Comparison of ENCODE assay signal across 29 cellular contexts in genomic region chr5:89498699-89499098, GRCh38.
"Had no signal": no experiment of that assay in that cellular context is flagged by ENCODE, and none has a peak within 500 bp of the region (broad histone marks: within the 10 kb centered on the region; RNA-seq: fewer than 3 reads in every experiment).

No MANE protein-coding gene starts in this region.

- H3K9me3 Mint-ChIP-seq: activated CD4-positive, alpha-beta memory T cell treated with anti-CD3 and anti-CD28 coated beads, Interleukin-2, amount 10 ng/mL, durations not matched to agents 7 days and 5 days; activated naive CD8-positive, alpha-beta T cell treated with anti-CD3 and anti-CD28 coated beads, Interleukin-2, amount 10 ng/mL, durations not matched to agents 7 days and 5 days had no signal

- DNase-seq: activated CD4-positive, alpha-beta memory T cell treated with anti-CD3 and anti-CD28 coated beads, Interleukin-2, amount 10 ng/mL, durations not matched to agents 7 days and 5 days; activated CD4-positive, alpha-beta T cell treated with anti-CD3 and anti-CD28 coated beads for 36 hours; activated CD4-positive, alpha-beta T cell treated with anti-CD3 and anti-CD28 coated beads, Interleukin-2, amount 50 U/mL, for 1 hour; activated gamma-delta T cell; activated naive CD4-positive, alpha-beta T cell treated with anti-CD3 and anti-CD28 coated beads, Interleukin-2, amount 50 U/mL, for 16 hours; activated naive CD8-positive, alpha-beta T cell treated with anti-CD3 and anti-CD28 coated beads, Interleukin-2, amount 10 ng/mL, durations not matched to agents 7 days and 5 days; activated T-cell treated with anti-CD3 and anti-CD28 coated beads for 4 hours; activated T-cell treated with anti-CD3 and anti-CD28 coated beads, Interleukin-2, amount 50 U/mL, for 48 hours; adrenal gland; brain microvascular endothelial cell; MV-4-11; NCI-H1092 treated with DMSO at 0.1 percent for 48 hours; NCI-H1417 treated with DMSO at 0.1 percent for 48 hours; NCI-H1694; NCI-H2029; NCI-H2107; NCI-H2171 treated with DMSO at 0.1 percent for 48 hours; NCI-H226; NCI-H526; Peyer's patch; SHP77; T-cell; T-helper 2 cell; T1000; WERI-Rb-1 had no signal

- H3K4me3 Mint-ChIP-seq: activated CD4-positive, alpha-beta memory T cell treated with anti-CD3 and anti-CD28 coated beads, Interleukin-2, amount 10 ng/mL, durations not matched to agents 7 days and 5 days; activated CD4-positive, alpha-beta T cell treated with anti-CD3 and anti-CD28 coated beads for 36 hours; activated naive CD8-positive, alpha-beta T cell treated with anti-CD3 and anti-CD28 coated beads, Interleukin-2, amount 10 ng/mL, durations not matched to agents 7 days and 5 days; activated T-helper 17 cell treated with anti-CD3 and anti-CD28 coated beads, Interleukin-2, amount 50 U/mL, for 72 hours; T-cell had no signal

- H3K27ac Mint-ChIP-seq: activated CD4-positive, alpha-beta memory T cell treated with anti-CD3 and anti-CD28 coated beads, Interleukin-2, amount 10 ng/mL, durations not matched to agents 7 days and 5 days; activated CD4-positive, alpha-beta T cell treated with anti-CD3 and anti-CD28 coated beads for 36 hours; activated naive CD8-positive, alpha-beta T cell treated with anti-CD3 and anti-CD28 coated beads, Interleukin-2, amount 10 ng/mL, durations not matched to agents 7 days and 5 days; activated T-helper 17 cell treated with anti-CD3 and anti-CD28 coated beads, Interleukin-2, amount 50 U/mL, for 72 hours; T-cell had no signal

- H3K27ac ChIP-seq: adrenal gland, brain microvascular endothelial cell, cardiac muscle cell, KMS-11, Peyer's patch, SK-N-MC, WERI-Rb-1 had no signal

- H3K9ac ChIP-seq: KMS-11 had no signal

- H3K27me3 ChIP-seq: adrenal gland, brain microvascular endothelial cell, cardiac muscle cell, Peyer's patch had no signal

- H3K36me3 Mint-ChIP-seq: activated naive CD8-positive, alpha-beta T cell treated with anti-CD3 and anti-CD28 coated beads, Interleukin-2, amount 10 ng/mL, durations not matched to agents 7 days and 5 days; T-cell had no signal

- H3K9me3 ChIP-seq: adrenal gland, Peyer's patch had no signal

- H3K4me2 ChIP-seq: KMS-11 had no signal

- ATAC-seq: activated CD4-positive, alpha-beta T cell treated with anti-CD3 and anti-CD28 coated beads for 36 hours; activated T-helper 17 cell treated with anti-CD3 and anti-CD28 coated beads, Interleukin-2, amount 50 U/mL, for 72 hours; T-cell had no signal

- H3K4me1 ChIP-seq: adrenal gland, Peyer's patch had no signal

- H3K27me3 Mint-ChIP-seq: activated CD4-positive, alpha-beta memory T cell treated with anti-CD3 and anti-CD28 coated beads, Interleukin-2, amount 10 ng/mL, durations not matched to agents 7 days and 5 days; activated CD4-positive, alpha-beta T cell treated with anti-CD3 and anti-CD28 coated beads for 36 hours; activated naive CD8-positive, alpha-beta T cell treated with anti-CD3 and anti-CD28 coated beads, Interleukin-2, amount 10 ng/mL, durations not matched to agents 7 days and 5 days; activated T-helper 17 cell treated with anti-CD3 and anti-CD28 coated beads, Interleukin-2, amount 50 U/mL, for 72 hours; T-cell had no signal

- H3K4me3 ChIP-seq: adrenal gland, cardiac muscle cell, Peyer's patch, SK-N-MC had no signal

- H3K4me1 Mint-ChIP-seq: activated CD4-positive, alpha-beta memory T cell treated with anti-CD3 and anti-CD28 coated beads, Interleukin-2, amount 10 ng/mL, durations not matched to agents 7 days and 5 days; activated CD4-positive, alpha-beta T cell treated with anti-CD3 and anti-CD28 coated beads for 36 hours; activated naive CD8-positive, alpha-beta T cell treated with anti-CD3 and anti-CD28 coated beads, Interleukin-2, amount 10 ng/mL, durations not matched to agents 7 days and 5 days; activated T-helper 17 cell treated with anti-CD3 and anti-CD28 coated beads, Interleukin-2, amount 50 U/mL, for 72 hours; T-cell had no signal

- H3K36me3 ChIP-seq: adrenal gland, brain microvascular endothelial cell, cardiac muscle cell, Peyer's patch, WERI-Rb-1 had no signal
